ENCODE assay signal across 14 cellular contexts in the genomic region with DNA sequence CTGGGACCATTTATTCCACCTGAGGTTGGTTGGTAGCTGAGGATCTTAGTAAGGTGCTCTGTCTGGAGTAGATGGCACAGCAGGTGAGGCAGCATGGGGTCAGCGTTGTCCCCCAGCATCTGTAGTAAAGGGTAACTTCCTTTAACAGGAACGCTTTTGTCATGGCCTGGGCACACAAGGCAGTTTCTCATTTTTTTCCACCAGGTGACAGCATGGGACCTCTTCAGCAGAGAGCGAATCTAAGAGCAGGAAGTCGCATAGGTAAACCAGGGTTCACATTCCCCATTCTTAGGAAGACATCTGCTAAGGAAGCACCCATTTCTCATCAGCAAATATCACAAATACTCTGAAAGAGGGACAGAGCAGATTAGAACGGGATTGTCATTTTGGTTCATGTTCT. TPM values are rescaled to one million over a fixed set of nuclear protein-coding genes. Genes with fewer than 3 reads are reported as not detected.
A peak's percentile ranks its signal among the peaks of the same experiment; 100 is the strongest.
DNase-seq lines count a peak whose midpoint lies in the region; ATAC-seq and TF ChIP-seq lines count a peak whose summit lies in the region.
"Had no signal": no experiment of that assay in that cellular context is flagged by ENCODE, and none has a peak within 500 bp of the region (broad histone marks: within the 10 kb centered on the region; RNA-seq: fewer than 3 reads in every experiment).

No MANE protein-coding gene starts in this region.

- H3K4me3 ChIP-seq in SK-N-MC = no peak overlapping the region
- no peak overlapping the region for H3K4me3 ChIP-seq in fibroblast of lung (replicated peaks in 1 of 4; ENCODE audit: control extremely low read depth in 1 of 4, insufficient read depth in 1 of 4, low read depth in 3 of 4, low read length in 4 of 4)
- H3K4me3 ChIP-seq in urinary bladder (ENCODE audit: low read depth, low read length) = no peak overlapping the region
- H3K4me3 ChIP-seq: PC-9, suprapubic skin had no signal

- peak overlapping the region; percentile 7 for H3K9ac ChIP-seq in SK-N-MC (ENCODE audit: insufficient read length)
- H3K9ac ChIP-seq in fibroblast of lung (ENCODE audit: insufficient read depth, low read length) = peak overlapping the region; percentile 13

- peaks cover 8% of the 10 kb centered on the region for H3K36me3 Mint-ChIP-seq in activated naive CD4-positive, alpha-beta T cell treated with anti-CD3 and anti-CD28 coated beads, Interleukin-2, amount 50 U/mL, for 24 hours
- H3K36me3 Mint-ChIP-seq in activated CD8-positive, alpha-beta memory T cell treated with anti-CD3 and anti-CD28 coated beads, Interleukin-2, amount 10 ng/mL, durations not matched to agents 7 days and 5 days = peaks cover 21% of the 10 kb centered on the region

- H3K27ac ChIP-seq in SK-N-MC (no peak overlapping the region), fibroblast of lung (ENCODE audit: insufficient read depth, low read length) (no peak overlapping the region), urinary bladder (ENCODE audit: low read depth) (peak overlapping the region; percentile 13)
- H3K27ac ChIP-seq: PC-9, suprapubic skin had no signal

- no peaks in the 10 kb centered on the region for H3K79me2 ChIP-seq in fibroblast of lung (ENCODE audit: control insufficient read depth, insufficient read depth, low read length)

- H3K36me3 ChIP-seq in SK-N-MC (ENCODE audit: insufficient read depth, low read length) (peaks cover 20% of the 10 kb centered on the region), fibroblast of lung (ENCODE audit: control insufficient read depth, insufficient read depth, low read length) (peaks cover 11% of the 10 kb centered on the region), urinary bladder (ENCODE audit: insufficient read depth) (peaks cover 4% of the 10 kb centered on the region)

- TF ChIP-seq CTCF in fibroblast of lung (conservative IDR thresholded peaks at IDR 0.05 in 1 of 2, IDR thresholded peaks at IDR 0.05 in 1 of 2; ENCODE audit: low read depth in 1 of 2, low read length in 2 of 2) = no peak

- H3K9me3 ChIP-seq in SK-N-MC (ENCODE audit: low read depth, low read length) (no peaks in the 10 kb centered on the region), fibroblast of lung (ENCODE audit: control insufficient read depth, insufficient read depth, low read depth, low read length) (no peaks in the 10 kb centered on the region)
- H3K9me3 ChIP-seq: suprapubic skin had no signal

- H3K4me3 Mint-ChIP-seq in activated naive CD4-positive, alpha-beta T cell treated with anti-CD3 and anti-CD28 coated beads, Interleukin-2, amount 50 U/mL, for 24 hours = no peak overlapping the region
- H3K4me3 Mint-ChIP-seq in activated CD8-positive, alpha-beta memory T cell treated with anti-CD3 and anti-CD28 coated beads, Interleukin-2, amount 10 ng/mL, durations not matched to agents 7 days and 5 days = no peak overlapping the region
- H3K4me3 Mint-ChIP-seq: CD8-positive, alpha-beta T cell; effector memory CD8-positive, alpha-beta T cell had no signal

- 87% methylated on average over 5 of the region's 5 CpGs for WGBS in urinary bladder

- ATAC-seq in activated CD8-positive, alpha-beta memory T cell treated with anti-CD3 and anti-CD28 coated beads, Interleukin-2, amount 10 ng/mL, durations not matched to agents 7 days and 5 days = no peak
- ATAC-seq: CD8-positive, alpha-beta T cell; effector memory CD8-positive, alpha-beta T cell had no signal

- H3K4me1 ChIP-seq in fibroblast of lung (ENCODE audit: control insufficient read depth, extremely low read depth, insufficient read depth, low read length) (peaks cover 5% of the 10 kb centered on the region), urinary bladder (ENCODE audit: insufficient read depth) (no peaks in the 10 kb centered on the region)

- H3K4me1 Mint-ChIP-seq in activated naive CD4-positive, alpha-beta T cell treated with anti-CD3 and anti-CD28 coated beads, Interleukin-2, amount 50 U/mL, for 24 hours = peaks cover 23% of the 10 kb centered on the region
- H3K4me1 Mint-ChIP-seq in activated CD8-positive, alpha-beta memory T cell treated with anti-CD3 and anti-CD28 coated beads, Interleukin-2, amount 10 ng/mL, durations not matched to agents 7 days and 5 days = peaks cover 44% of the 10 kb centered on the region

- DNase-seq in activated naive CD4-positive, alpha-beta T cell (lab: John Stamatoyannopoulos, UW) = no peak
- DNase-seq in SK-N-MC (ENCODE audit: low read depth, low spot score) (no peak), fibroblast of lung (ENCODE audit: low read depth in 2 of 2) (no peak), nucleus accumbens (lab: John Stamatoyannopoulos, UW) (no peak)
- no peak for DNase-seq in activated CD8-positive, alpha-beta memory T cell treated with anti-CD3 and anti-CD28 coated beads, Interleukin-2, amount 10 ng/mL, durations not matched to agents 7 days and 5 days
- DNase-seq in stimulated activated CD8-positive, alpha-beta memory T cell treated with anti-CD3 and anti-CD28 coated beads, Interleukin-4, amount 100 ng/mL, for 48 hours = no peak
- DNase-seq: activated effector memory CD4-positive, alpha-beta T cell treated with anti-CD3 and anti-CD28 coated beads, Interleukin-2, amount 50 U/mL, for 16 hours; CD8-positive, alpha-beta T cell; effector memory CD8-positive, alpha-beta T cell; PC-9; stimulated activated CD4-positive, alpha-beta T cell treated with anti-CD3 and anti-CD28 coated beads, Interleukin-2, amount 100 ng/mL, for 48 hours had no signal

- no peaks in the 10 kb centered on the region for H3K27me3 ChIP-seq in fibroblast of lung (ENCODE audit: control insufficient read depth, insufficient read depth, low read length)
- H3K27me3 ChIP-seq: suprapubic skin had no signal

- CTCF ChIA-PET in activated CD8-positive, alpha-beta memory T cell treated with anti-CD3 and anti-CD28 coated beads, Interleukin-2, amount 10 ng/mL, durations not matched to agents 7 days and 5 days (lab: Charles Lee) = interaction anchor here (1.2 to 12.7 kb wide), 2 partner anchors 129 to 372 kb away, joined by 3 to 197 read pairs; no protein-coding TSS in a partner anchor

- H3K9me3 Mint-ChIP-seq in activated naive CD4-positive, alpha-beta T cell treated with anti-CD3 and anti-CD28 coated beads, Interleukin-2, amount 50 U/mL, for 24 hours = no peaks in the 10 kb centered on the region
- H3K9me3 Mint-ChIP-seq in activated CD8-positive, alpha-beta memory T cell treated with anti-CD3 and anti-CD28 coated beads, Interleukin-2, amount 10 ng/mL, durations not matched to agents 7 days and 5 days (ENCODE audit: low read depth) = no peaks in the 10 kb centered on the region
- H3K9me3 Mint-ChIP-seq: CD8-positive, alpha-beta T cell; effector memory CD8-positive, alpha-beta T cell had no signal

- H3K27me3 Mint-ChIP-seq in activated naive CD4-positive, alpha-beta T cell treated with anti-CD3 and anti-CD28 coated beads, Interleukin-2, amount 50 U/mL, for 24 hours = no peaks in the 10 kb centered on the region
- no peaks in the 10 kb centered on the region for H3K27me3 Mint-ChIP-seq in activated CD8-positive, alpha-beta memory T cell treated with anti-CD3 and anti-CD28 coated beads, Interleukin-2, amount 10 ng/mL, durations not matched to agents 7 days and 5 days
- H3K27me3 Mint-ChIP-seq: effector memory CD8-positive, alpha-beta T cell had no signal

- H3K4me2 ChIP-seq in fibroblast of lung (ENCODE audit: extremely low read depth, insufficient read depth, low read length) = no peak overlapping the region
- H3K4me2 ChIP-seq: PC-9 had no signal

- no peaks in the 10 kb centered on the region for H4K20me1 ChIP-seq in fibroblast of lung (ENCODE audit: control insufficient read depth, extremely low read depth, insufficient read depth, low read length)

- no peak overlapping the region for H2AFZ ChIP-seq in fibroblast of lung (ENCODE audit: low read length)
- H2AFZ ChIP-seq: PC-9 had no signal

- H3K27ac Mint-ChIP-seq in activated naive CD4-positive, alpha-beta T cell treated with anti-CD3 and anti-CD28 coated beads, Interleukin-2, amount 50 U/mL, for 24 hours = peak overlapping the region; percentile 11
- no peak overlapping the region for H3K27ac Mint-ChIP-seq in activated CD8-positive, alpha-beta memory T cell treated with anti-CD3 and anti-CD28 coated beads, Interleukin-2, amount 10 ng/mL, durations not matched to agents 7 days and 5 days
- H3K27ac Mint-ChIP-seq: CD8-positive, alpha-beta T cell had no signal

RNA-seq across cellular contexts. Expression of gene GPR107, which starts 56.5 kb away (rescaled TPM):
- 19.8 and 27.6 TPM in 2 replicates for total RNA-seq in fibroblast of lung
- 35.0 and 43.5 TPM in 2 replicates for polyA plus RNA-seq in fibroblast of lung
- polyA plus RNA-seq in fibroblast of lung (2012) = 27.9 and 37.2 TPM in 2 replicates
- 22.3 TPM in 2 replicates for polyA minus RNA-seq in fibroblast of lung (ENCODE audit: low replicate concordance)
- total RNA-seq in urinary bladder = 30.1 TPM
- 27.6 TPM for polyA plus RNA-seq in urinary bladder
- total RNA-seq in activated CD8-positive, alpha-beta memory T cell treated with anti-CD3 and anti-CD28 coated beads, Interleukin-2, amount 10 ng/mL, durations not matched to agents 7 days and 5 days = 10 to 100 TPM; 24.6 to 25.6 TPM
